Comparison of ENCODE assay signal across 1 cellular context in genomic region chr9:106712279-106712678, GRCh38.
TF ChIP-seq lines count a peak whose summit lies in the region.

No MANE protein-coding gene starts in this region.

TF ChIP-seq in WTC11, 78 proteins besides CTCF, POLR2A, EP300 and RAD21 (continued from another document):
- TF ChIP-seq, protein P1, sequence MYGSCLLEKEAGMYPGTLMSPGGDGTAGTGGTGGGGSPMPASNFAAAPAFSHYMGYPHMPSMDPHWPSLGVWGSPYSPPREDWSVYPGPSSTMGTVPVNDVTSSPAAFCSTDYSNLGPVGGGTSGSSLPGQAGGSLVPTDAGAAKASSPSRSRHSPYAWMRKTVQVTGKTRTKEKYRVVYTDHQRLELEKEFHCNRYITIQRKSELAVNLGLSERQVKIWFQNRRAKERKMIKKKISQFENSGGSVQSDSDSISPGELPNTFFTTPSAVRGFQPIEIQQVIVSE (CRISPR knock-in tag; IDR thresholded peaks at IDR 0.05; ENCODE audit: borderline replicate concordance): no peak
- TF ChIP-seq ZNF219 (CRISPR knock-in tag; IDR thresholded peaks at IDR 0.05; ENCODE audit: borderline replicate concordance): no peak
